12 cellular contexts compared by ENCODE assay signal in the genomic region with DNA sequence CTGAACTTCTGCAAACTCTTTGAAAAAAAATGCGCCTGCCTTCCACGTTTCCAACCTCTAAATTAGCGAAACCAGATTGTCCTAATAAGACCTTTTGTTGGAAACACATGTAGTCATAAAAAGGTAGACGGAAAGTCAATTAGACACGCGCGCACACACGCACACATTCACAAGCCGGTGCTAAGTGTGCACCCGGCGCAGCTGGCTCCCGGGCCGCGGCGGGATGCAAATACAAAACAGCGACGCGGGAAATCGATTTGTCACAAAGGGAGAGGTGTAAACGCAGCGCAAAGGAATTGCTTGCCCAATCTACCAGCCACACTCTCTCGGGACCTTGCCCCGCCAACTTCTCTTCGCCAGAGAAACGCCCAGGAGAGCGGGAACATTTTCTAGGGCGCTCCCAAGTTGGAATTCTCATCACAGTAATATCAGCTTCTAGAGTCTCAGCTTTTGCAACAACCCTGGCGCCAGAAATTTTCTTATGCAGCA. TPM values are rescaled to one million over a fixed set of nuclear protein-coding genes. Genes with fewer than 3 reads are reported as not detected.
DNase-seq lines count a peak whose midpoint lies in the region; ATAC-seq and TF ChIP-seq lines count a peak whose summit lies in the region.
"Had no signal": no experiment of that assay in that cellular context is flagged by ENCODE, and none has a peak within 500 bp of the region (broad histone marks: within the 10 kb centered on the region; RNA-seq: fewer than 3 reads in every experiment).

No MANE protein-coding gene starts in this region.

- no peaks in the 10 kb centered on the region for H4K20me1 ChIP-seq in OCI-LY3 (ENCODE audit: insufficient read depth, low read length)

- no peak for TF ChIP-seq CTCF in OCI-LY3 (IDR thresholded peaks at IDR 0.05; ENCODE audit: low read depth, low read length)
- no peak for TF ChIP-seq CTCF in right atrium auricular region (IDR thresholded peaks at IDR 0.05)
- TF ChIP-seq CTCF in GM20000 (IDR thresholded peaks at IDR 0.05; ENCODE audit: extremely low read depth, missing control alignments) = no peak

- POLR2A ChIA-PET in activated CD4-positive, alpha-beta T cell treated with anti-CD3 and anti-CD28 coated beads, Interleukin-2, amount 10 ng/mL, durations not matched to agents 7 days and 5 days (lab: Charles Lee) = no interaction called here

- H3K27me3 ChIP-seq in OCI-LY3 (ENCODE audit: low read depth, low read length) = no peaks in the 10 kb centered on the region
- H3K27me3 ChIP-seq in right atrium auricular region = peaks cover 0 to 14% of the 10 kb centered on the region in 2 donors

- H3K4me2 ChIP-seq in OCI-LY3 (ENCODE audit: low read length) = peak overlapping the region; percentile 32

- no peaks in the 10 kb centered on the region for H3K9me3 ChIP-seq in OCI-LY3 (ENCODE audit: insufficient read depth, low read length)
- no peaks in the 10 kb centered on the region for H3K9me3 ChIP-seq in right atrium auricular region

- H3K9ac ChIP-seq in OCI-LY3 (ENCODE audit: low read length) = no peak overlapping the region

- no peak overlapping the region for H3K4me3 Mint-ChIP-seq in activated CD4-positive, alpha-beta T cell treated with anti-CD3 and anti-CD28 coated beads, Interleukin-2, amount 10 ng/mL, durations not matched to agents 7 days and 5 days
- H3K4me3 Mint-ChIP-seq: activated CD8-positive, alpha-beta memory T cell treated with anti-CD3 and anti-CD28 coated beads, Interleukin-2, amount 10 ng/mL, durations not matched to agents 7 days and 5 days had no signal

- H3K4me3 ChIP-seq in OCI-LY3 (ENCODE audit: low read length) = peak overlapping the region; percentile 41; the same call in 1 of the 2 replicates
- H3K4me3 ChIP-seq in right atrium auricular region = peak overlapping the region in 1 of 2 donors; percentile 14
- peak overlapping the region in 4 of 7 experiments; percentile 15 to 59 (median 42) for H3K4me3 ChIP-seq in skin epidermis

- peaks cover 3% of the 10 kb centered on the region for H3K36me3 Mint-ChIP-seq in activated CD4-positive, alpha-beta T cell treated with anti-CD3 and anti-CD28 coated beads, Interleukin-2, amount 10 ng/mL, durations not matched to agents 7 days and 5 days (ENCODE audit: low read depth)

- no peak overlapping the region; the same call in 1 of the 2 replicates for H2AFZ ChIP-seq in OCI-LY3 (ENCODE audit: low read depth, low read length)

- DNase-seq in activated CD4-positive, alpha-beta T cell treated with anti-CD3 and anti-CD28 coated beads for 48 hours = peak; percentile 26
- no peak for DNase-seq in activated CD4-positive, alpha-beta T cell treated with anti-CD3 and anti-CD28 coated beads, Interleukin-2, amount 10 ng/mL, durations not matched to agents 7 days and 5 days
- DNase-seq in right atrium auricular region (ENCODE audit: low spot score) (no peak), GM20000 (ENCODE audit: low spot score) (no peak), erythroblast (lab: John Stamatoyannopoulos, UW) (no peak)
- DNase-seq: activated CD8-positive, alpha-beta memory T cell treated with anti-CD3 and anti-CD28 coated beads, Interleukin-2, amount 10 ng/mL, durations not matched to agents 7 days and 5 days; CD4-positive, CD25-positive, alpha-beta regulatory T cell; effector memory CD4-positive, alpha-beta T cell; stimulated activated CD4-positive, alpha-beta T cell treated with anti-CD3 and anti-CD28 coated beads, Interleukin-4, amount 100 ng/mL, for 1 hour had no signal

- TF ChIP-seq POLR2A in erythroblast (IDR thresholded peaks at IDR 0.05; ENCODE audit: low read length) = no peak

- H3K4me1 ChIP-seq in OCI-LY3 (ENCODE audit: low read length) (no peaks in the 10 kb centered on the region), right atrium auricular region (peaks cover 0 to 13% of the 10 kb centered on the region in 2 donors)

- no peaks in the 10 kb centered on the region for H3K9me3 Mint-ChIP-seq in activated CD4-positive, alpha-beta T cell treated with anti-CD3 and anti-CD28 coated beads, Interleukin-2, amount 10 ng/mL, durations not matched to agents 7 days and 5 days

- no peaks in the 10 kb centered on the region for H3K79me2 ChIP-seq in OCI-LY3 (ENCODE audit: low read length)

- CTCF ChIA-PET in activated CD4-positive, alpha-beta T cell treated with anti-CD3 and anti-CD28 coated beads, Interleukin-2, amount 10 ng/mL, durations not matched to agents 7 days and 5 days (lab: Charles Lee) = no interaction called here

- peaks cover 18% of the 10 kb centered on the region for H3K4me1 Mint-ChIP-seq in activated CD4-positive, alpha-beta T cell treated with anti-CD3 and anti-CD28 coated beads, Interleukin-2, amount 10 ng/mL, durations not matched to agents 7 days and 5 days

- peaks cover 91% of the 10 kb centered on the region for H3K27me3 Mint-ChIP-seq in activated CD4-positive, alpha-beta T cell treated with anti-CD3 and anti-CD28 coated beads, Interleukin-2, amount 10 ng/mL, durations not matched to agents 7 days and 5 days

- no peak overlapping the region for H3K27ac ChIP-seq in OCI-LY3 (ENCODE audit: low read length)
- H3K27ac ChIP-seq in right atrium auricular region = peak overlapping the region; percentile 2 to 35
- H3K27ac ChIP-seq in skin epidermis = peak overlapping the region in 19 of 21 experiments; percentile 2 to 98 (median 87)

- H3K27ac Mint-ChIP-seq in activated CD4-positive, alpha-beta T cell treated with anti-CD3 and anti-CD28 coated beads, Interleukin-2, amount 10 ng/mL, durations not matched to agents 7 days and 5 days = no peak overlapping the region
- H3K27ac Mint-ChIP-seq: activated CD8-positive, alpha-beta memory T cell treated with anti-CD3 and anti-CD28 coated beads, Interleukin-2, amount 10 ng/mL, durations not matched to agents 7 days and 5 days; CD4-positive, CD25-positive, alpha-beta regulatory T cell had no signal

- ATAC-seq in GM21576 (IDR thresholded peaks at IDR 0.05; ENCODE audit: unreplicated experiment) = no peak
- ATAC-seq: activated CD8-positive, alpha-beta memory T cell treated with anti-CD3 and anti-CD28 coated beads, Interleukin-2, amount 10 ng/mL, durations not matched to agents 7 days and 5 days had no signal

- H3K36me3 ChIP-seq in OCI-LY3 (replicated peaks; ENCODE audit: low read depth, low read length) = no peaks in the 10 kb centered on the region
- no peaks in the 10 kb centered on the region for H3K36me3 ChIP-seq in right atrium auricular region

RNA-seq across cellular contexts. Expression of gene PRRX1, which starts 4.4 kb away (rescaled TPM):
- not detected for total RNA-seq in activated CD4-positive, alpha-beta T cell treated with anti-CD3 and anti-CD28 coated beads, Interleukin-2, amount 10 ng/mL, durations not matched to agents 7 days and 5 days
- total RNA-seq in right atrium auricular region = 10 to 100 TPM; 23.9 to 55.1 TPM
- total RNA-seq: activated CD8-positive, alpha-beta memory T cell treated with anti-CD3 and anti-CD28 coated beads, Interleukin-2, amount 10 ng/mL, durations not matched to agents 7 days and 5 days; CD4-positive, CD25-positive, alpha-beta regulatory T cell had no signal

Comparison
In these comparisons a context has a peak if more than half of its experiments do, and no peak if none do; other contexts are left out.
1. RNA of gene PRRX1, which starts 4.4 kb away (total RNA-seq): 23.9 to 55.1 TPM in right atrium auricular region; not detected in activated CD4-positive, alpha-beta T cell treated with anti-CD3 and anti-CD28 coated beads, Interleukin-2, amount 10 ng/mL, durations not matched to agents 7 days and 5 days; every median in the first group is over 10 times any median in the second.